Comparison of ENCODE assay signal across 9 cellular contexts in the genomic region with DNA sequence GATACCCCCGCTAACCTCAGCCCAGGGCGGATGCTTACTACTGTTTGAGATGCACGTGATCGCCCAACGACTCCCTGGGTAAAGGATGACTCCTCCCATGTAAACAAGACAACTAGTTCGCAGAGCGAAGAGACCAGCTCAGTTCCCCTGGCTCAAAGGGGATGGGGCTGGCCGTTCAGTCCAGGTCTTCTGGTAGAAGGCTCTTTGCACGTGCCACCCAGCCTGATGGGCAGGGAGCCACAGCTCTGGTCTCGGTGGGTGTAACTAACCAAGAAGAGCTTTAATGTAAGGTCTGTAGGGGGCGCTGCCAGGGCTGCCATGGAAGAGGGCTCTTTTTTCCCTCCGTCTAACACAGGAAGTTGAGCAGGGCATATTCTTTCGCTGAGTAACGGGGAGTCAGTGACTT. TPM values are rescaled to one million over a fixed set of nuclear protein-coding genes. Genes with fewer than 3 reads are reported as not detected.
DNase-seq lines count a peak whose midpoint lies in the region; ATAC-seq and TF ChIP-seq lines count a peak whose summit lies in the region.
"Had no signal": no experiment of that assay in that cellular context is flagged by ENCODE, and none has a peak within 500 bp of the region (broad histone marks: within the 10 kb centered on the region; RNA-seq: fewer than 3 reads in every experiment).

No MANE protein-coding gene starts in this region.

- peak; percentile 93 for ATAC-seq in effector memory CD8-positive, alpha-beta T cell (replicated peaks)
- ATAC-seq in HG03432 (IDR thresholded peaks at IDR 0.05; ENCODE audit: unreplicated experiment) (no peak), HG02623 (IDR thresholded peaks at IDR 0.05; ENCODE audit: unreplicated experiment) (no peak)

- no peaks in the 10 kb centered on the region for H3K4me1 Mint-ChIP-seq in HFFc6 (ENCODE audit: low read depth)
- H3K4me1 Mint-ChIP-seq in activated CD4-positive, alpha-beta T cell treated with anti-CD3 and anti-CD28 coated beads, Interleukin-2, amount 10 ng/mL, durations not matched to agents 24 days and 14 days: peaks cover 12% of the 10 kb centered on the region
- peaks cover 10 to 11% of the 10 kb centered on the region in 2 donors for H3K4me1 Mint-ChIP-seq in effector memory CD8-positive, alpha-beta T cell (ENCODE audit: low read depth in 2 of 2)

- peak; percentile 59 for TF ChIP-seq CTCF in HFFc6 (IDR thresholded peaks at IDR 0.05)

- peaks cover 5% of the 10 kb centered on the region; the same call in 1 of the 2 replicates for H3K36me3 Mint-ChIP-seq in HFFc6 (ENCODE audit: low read depth)
- no peaks in the 10 kb centered on the region for H3K36me3 Mint-ChIP-seq in activated CD4-positive, alpha-beta T cell treated with anti-CD3 and anti-CD28 coated beads, Interleukin-2, amount 10 ng/mL, durations not matched to agents 24 days and 14 days (ENCODE audit: low read depth)
- H3K36me3 Mint-ChIP-seq in effector memory CD8-positive, alpha-beta T cell (ENCODE audit: insufficient read depth): no peaks in the 10 kb centered on the region

- H3K4me3 Mint-ChIP-seq in HFFc6: no peak overlapping the region
- peak overlapping the region; percentile 65 for H3K4me3 Mint-ChIP-seq in activated CD4-positive, alpha-beta T cell treated with anti-CD3 and anti-CD28 coated beads, Interleukin-2, amount 10 ng/mL, durations not matched to agents 24 days and 14 days
- peak overlapping the region; percentile 40 to 85 for H3K4me3 Mint-ChIP-seq in effector memory CD8-positive, alpha-beta T cell

- H3K27me3 Mint-ChIP-seq in HFFc6 (ENCODE audit: insufficient read depth): peaks cover 42% of the 10 kb centered on the region
- peaks cover 8% of the 10 kb centered on the region for H3K27me3 Mint-ChIP-seq in activated CD4-positive, alpha-beta T cell treated with anti-CD3 and anti-CD28 coated beads, Interleukin-2, amount 10 ng/mL, durations not matched to agents 24 days and 14 days
- H3K27me3 Mint-ChIP-seq in effector memory CD8-positive, alpha-beta T cell: peaks cover 0 to 10% of the 10 kb centered on the region in 2 donors

- DNase-seq in HFFc6: no peak
- peak; percentile 80 for DNase-seq in activated CD4-positive, alpha-beta T cell treated with anti-CD3 and anti-CD28 coated beads, Interleukin-2, amount 10 ng/mL, durations not matched to agents 24 days and 14 days
- peak; percentile 55 to 59 (median 58) for DNase-seq in effector memory CD8-positive, alpha-beta T cell
- peak; percentile 20 to 46 (median 37) for DNase-seq in stimulated activated CD4-positive, alpha-beta T cell treated with anti-CD3 and anti-CD28 coated beads, TNF-alpha, amount 100 ng/mL, for 48 hours (ENCODE audit: low read depth in 3 of 3)
- no peak for DNase-seq in GF-D8 (lab: John Stamatoyannopoulos, UW)
- DNase-seq in occipital lobe (lab: John Stamatoyannopoulos, UW): no peak
- DNase-seq: NCI-H1092 treated with DMSO at 0.1 percent for 48 hours had no signal

- H3K9me3 Mint-ChIP-seq in HFFc6: peaks cover 5% of the 10 kb centered on the region; the same call in 1 of the 2 replicates
- H3K9me3 Mint-ChIP-seq in activated CD4-positive, alpha-beta T cell treated with anti-CD3 and anti-CD28 coated beads, Interleukin-2, amount 10 ng/mL, durations not matched to agents 24 days and 14 days: peaks cover 4% of the 10 kb centered on the region
- H3K9me3 Mint-ChIP-seq in effector memory CD8-positive, alpha-beta T cell: no peaks in the 10 kb centered on the region

- no peak overlapping the region for H3K27ac Mint-ChIP-seq in HFFc6
- peak overlapping the region; percentile 19 for H3K27ac Mint-ChIP-seq in activated CD4-positive, alpha-beta T cell treated with anti-CD3 and anti-CD28 coated beads, Interleukin-2, amount 10 ng/mL, durations not matched to agents 24 days and 14 days
- H3K27ac Mint-ChIP-seq in effector memory CD8-positive, alpha-beta T cell: peak overlapping the region; percentile 52 to 72

- intact Hi-C loops in activated CD4-positive, alpha-beta T cell treated with anti-CD3 and anti-CD28 coated beads, Interleukin-2, amount 10 ng/mL, durations not matched to agents 24 days and 14 days (cut with micrococcal nuclease): no loop called here

RNA-seq across cellular contexts. Expression of a gene that starts 49.4 kb away (rescaled TPM):
- total RNA-seq in HFFc6 (2021; fragmentation: NEBNext Ultra II Directional; extraction: Animal tissue kit (Norgen Biotek cat#: 25700)): 10 to 100 TPM; 62.5 to 95.6 (median 91.9) TPM
- 215 and 222 TPM in 2 replicates for total RNA-seq in activated CD4-positive, alpha-beta T cell treated with anti-CD3 and anti-CD28 coated beads, Interleukin-2, amount 10 ng/mL, durations not matched to agents 24 days and 14 days
- 104 TPM for total RNA-seq in occipital lobe

Comparison
In these comparisons a context has a peak if more than half of its experiments do, and no peak if none do; other contexts are left out.
1. DNase-seq: peak in activated CD4-positive, alpha-beta T cell treated with anti-CD3 and anti-CD28 coated beads, Interleukin-2, amount 10 ng/mL, durations not matched to agents 24 days and 14 days (single experiment), effector memory CD8-positive, alpha-beta T cell (3 of 3) and stimulated activated CD4-positive, alpha-beta T cell treated with anti-CD3 and anti-CD28 coated beads, TNF-alpha, amount 100 ng/mL, for 48 hours (3 of 3); none in HFFc6 (single experiment), GF-D8 (single experiment) and occipital lobe (single experiment).